7 cellular contexts compared by ENCODE assay signal in genomic region chr12:18040060-18040742, GRCh38. TPM values are rescaled to one million over a fixed set of nuclear protein-coding genes. Genes with fewer than 3 reads are reported as not detected.
"Had no signal": no experiment of that assay in that cellular context is flagged by ENCODE, and none has a peak within 500 bp of the region (broad histone marks: within the 10 kb centered on the region; RNA-seq: fewer than 3 reads in every experiment).

No MANE protein-coding gene starts in this region.

RNA-seq across cellular contexts. Expression of gene RERGL, which starts 49.8 kb away (rescaled TPM):
- total RNA-seq: OCI-LY7, PC-3, PC-9, RPMI7951, SJCRH30, SJSA1, SK-MEL-5 had no signal
